Comparison of ENCODE assay signal across 12 cellular contexts in the genomic region with DNA sequence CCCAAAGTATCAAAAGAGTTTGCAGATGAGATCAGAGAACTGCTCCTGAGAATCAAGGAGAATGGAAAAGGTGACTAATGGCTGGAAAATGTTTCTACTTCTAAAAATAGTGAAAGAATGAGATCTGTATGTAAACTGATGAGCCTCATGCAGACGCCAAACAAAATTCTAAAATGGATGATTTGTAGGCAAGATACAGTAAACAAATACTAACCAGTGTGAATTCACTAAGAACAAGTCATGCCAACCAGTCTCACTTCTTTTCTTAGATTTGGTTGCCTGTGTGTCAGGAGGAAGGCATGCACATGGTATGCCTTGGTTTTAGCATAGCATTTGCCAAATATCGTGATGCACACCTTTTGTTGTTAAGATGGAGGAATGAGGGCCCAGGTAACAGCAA.
A peak's percentile ranks its signal among the peaks of the same experiment; 100 is the strongest.
DNase-seq lines count a peak whose midpoint lies in the region; ATAC-seq and TF ChIP-seq lines count a peak whose summit lies in the region.
"Had no signal": no experiment of that assay in that cellular context is flagged by ENCODE, and none has a peak within 500 bp of the region (broad histone marks: within the 10 kb centered on the region; RNA-seq: fewer than 3 reads in every experiment).

No MANE protein-coding gene starts in this region.

- H4K20me1 ChIP-seq in OCI-LY7 (ENCODE audit: insufficient read depth, low read length) = no peaks in the 10 kb centered on the region

- H3K27ac ChIP-seq in OCI-LY7 (ENCODE audit: low read depth, low read length, poor library complexity, severe bottlenecking) (no peak overlapping the region), caudate nucleus (ENCODE audit: low read depth, low read length) (no peak overlapping the region)
- H3K27ac ChIP-seq: VCaP had no signal

- H3K9me3 ChIP-seq in OCI-LY7 (ENCODE audit: low read length) = no peaks in the 10 kb centered on the region
- H3K9me3 ChIP-seq: uterus had no signal

- BruUV-seq in Calu3 (replicated peaks; lab: Mats Ljungman, UMichigan) (no TSS peak), OCI-LY7 (replicated peaks; lab: Mats Ljungman, UMichigan) (no TSS peak)

- intact Hi-C loops in Calu3 (cut with micrococcal nuclease; ENCODE audit: unreplicated experiment) (loop anchor here (10.0 kb wide), 1 partner anchor 485 kb away; a partner anchor contains a TSS), OCI-LY7 (cut with micrococcal nuclease; ENCODE audit: unreplicated experiment) (no loop called here)

- H3K36me3 ChIP-seq in OCI-LY7 (ENCODE audit: insufficient read depth, low read length) = no peaks in the 10 kb centered on the region
- H3K36me3 ChIP-seq: uterus had no signal

- H3K27me3 Mint-ChIP-seq in Calu3 (ENCODE audit: unreplicated experiment) = no peaks in the 10 kb centered on the region
- H3K27me3 Mint-ChIP-seq in chondrocyte (ENCODE audit: low read depth) = no peaks in the 10 kb centered on the region

- H3K36me3 Mint-ChIP-seq in Calu3 (ENCODE audit: insufficient read depth, unreplicated experiment) (peaks cover 10% of the 10 kb centered on the region), chondrocyte (ENCODE audit: low read depth) (no peaks in the 10 kb centered on the region)

- POLR2A ChIA-PET in OCI-LY7 (lab: Charles Lee) = interaction anchor here (0.6 kb wide), 1 partner anchor 15 kb away, joined by 3 read pairs; no protein-coding TSS in a partner anchor

- CTCF ChIA-PET in Calu3 (lab: Charles Lee) (no interaction called here), OCI-LY7 (lab: Charles Lee; ENCODE audit: unreplicated experiment) (no interaction called here)

- peaks cover 15% of the 10 kb centered on the region for H3K4me1 ChIP-seq in OCI-LY7 (ENCODE audit: insufficient read depth, low read length, poor library complexity, severe bottlenecking)
- H3K4me1 ChIP-seq: uterus had no signal

- DNase-seq in Calu3 (no peak), OCI-LY7 (ENCODE audit: low spot score) (no peak), chondrocyte (ENCODE audit: low spot score) (no peak), myocyte (ENCODE audit: low read depth) (peak; percentile 69), SIG-M5 (lab: John Stamatoyannopoulos, UW) (no peak), caudate nucleus (lab: John Stamatoyannopoulos, UW) (no peak), Ammon's horn (ENCODE audit: low spot score) (no peak)
- DNase-seq: GF-D8, NCI-H146, uterus had no signal

- no peak overlapping the region for H3K4me3 ChIP-seq in OCI-LY7 (ENCODE audit: low read depth, low read length, poor library complexity, severe bottlenecking)
- H3K4me3 ChIP-seq: uterus had no signal

- H3K9me3 Mint-ChIP-seq in Calu3 (ENCODE audit: low read depth, unreplicated experiment) = no peaks in the 10 kb centered on the region
- H3K9me3 Mint-ChIP-seq in chondrocyte (ENCODE audit: low read depth) = no peaks in the 10 kb centered on the region

- H3K4me3 Mint-ChIP-seq in Calu3 (ENCODE audit: low read depth, unreplicated experiment) (no peak overlapping the region), chondrocyte (ENCODE audit: unreplicated experiment) (no peak overlapping the region)

- ATAC-seq in GM21717 (IDR thresholded peaks at IDR 0.05; ENCODE audit: unreplicated experiment) = no peak

- H3K79me2 ChIP-seq in OCI-LY7 (ENCODE audit: insufficient read depth, low read depth, low read length) = no peaks in the 10 kb centered on the region

- H3K4me2 ChIP-seq in OCI-LY7 (ENCODE audit: low read length) = no peak overlapping the region

- no peaks in the 10 kb centered on the region for H3K9me2 ChIP-seq in OCI-LY7 (ENCODE audit: insufficient read depth, low read length)

- H3K4me1 Mint-ChIP-seq in Calu3 (ENCODE audit: low read depth, unreplicated experiment) (peaks cover 51% of the 10 kb centered on the region), chondrocyte (ENCODE audit: low read depth) (peaks cover 66% of the 10 kb centered on the region)

- H3K27ac Mint-ChIP-seq in Calu3 (ENCODE audit: unreplicated experiment) (peak overlapping the region; percentile 67), chondrocyte (ENCODE audit: unreplicated experiment) (peak overlapping the region; percentile 79)

- 0 out of 2 replicates have a peak overlapping the region, but pooled peaks have one; percentile 11 for H2AFZ ChIP-seq in OCI-LY7 (ENCODE audit: low read length)

- TF ChIP-seq CTCF in Calu3 (IDR thresholded peaks at IDR 0.05; ENCODE audit: unreplicated experiment) = no peak
- TF ChIP-seq CTCF in OCI-LY7 (conservative IDR thresholded peaks at IDR 0.05; ENCODE audit: low read length) = no peak
- no peak for TF ChIP-seq CTCF in chondrocyte (IDR thresholded peaks at IDR 0.05)
